Comparison of ENCODE assay signal across 1 cellular context in the genomic region with DNA sequence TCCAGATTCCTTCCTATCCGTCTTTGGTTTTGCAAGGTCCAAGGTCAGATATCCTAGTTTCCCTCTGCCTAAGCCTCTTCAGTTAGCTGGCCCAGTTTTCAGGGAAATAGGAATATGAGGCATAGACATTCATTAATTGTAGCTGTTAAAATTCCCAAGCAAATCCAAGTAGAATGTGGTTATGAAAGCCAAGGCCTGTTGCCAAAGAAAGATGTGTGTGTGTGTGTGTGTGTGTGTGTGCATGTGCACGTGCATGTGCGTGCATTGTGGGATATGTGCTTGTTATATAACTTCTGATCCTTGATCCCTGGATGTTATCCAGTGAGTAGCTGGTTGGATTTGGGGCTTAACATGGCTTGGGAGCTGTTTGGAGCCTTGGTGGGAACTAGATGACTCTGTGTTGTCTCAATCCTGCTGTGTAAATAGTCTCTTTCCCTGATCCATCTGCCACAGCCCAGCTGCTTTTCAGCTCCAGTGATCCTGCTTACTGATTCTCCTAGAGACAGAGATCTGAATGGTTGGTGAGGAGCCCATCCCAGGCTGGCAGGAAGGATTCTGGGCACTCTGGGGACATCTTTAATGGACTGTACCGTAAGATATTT.
TF ChIP-seq lines count a peak whose summit lies in the region.

No MANE protein-coding gene starts in this region.

TF ChIP-seq in HepG2, 621 proteins besides CTCF, POLR2A, EP300 and RAD21 (continued from another document and continues in another):
- peak; percentile 78; the same call in 1 of the 2 replicates for TF ChIP-seq ZSCAN21 (CRISPR knock-in tag; IDR thresholded peaks at IDR 0.05; ENCODE audit: borderline replicate concordance)
- TF ChIP-seq, protein P1, sequence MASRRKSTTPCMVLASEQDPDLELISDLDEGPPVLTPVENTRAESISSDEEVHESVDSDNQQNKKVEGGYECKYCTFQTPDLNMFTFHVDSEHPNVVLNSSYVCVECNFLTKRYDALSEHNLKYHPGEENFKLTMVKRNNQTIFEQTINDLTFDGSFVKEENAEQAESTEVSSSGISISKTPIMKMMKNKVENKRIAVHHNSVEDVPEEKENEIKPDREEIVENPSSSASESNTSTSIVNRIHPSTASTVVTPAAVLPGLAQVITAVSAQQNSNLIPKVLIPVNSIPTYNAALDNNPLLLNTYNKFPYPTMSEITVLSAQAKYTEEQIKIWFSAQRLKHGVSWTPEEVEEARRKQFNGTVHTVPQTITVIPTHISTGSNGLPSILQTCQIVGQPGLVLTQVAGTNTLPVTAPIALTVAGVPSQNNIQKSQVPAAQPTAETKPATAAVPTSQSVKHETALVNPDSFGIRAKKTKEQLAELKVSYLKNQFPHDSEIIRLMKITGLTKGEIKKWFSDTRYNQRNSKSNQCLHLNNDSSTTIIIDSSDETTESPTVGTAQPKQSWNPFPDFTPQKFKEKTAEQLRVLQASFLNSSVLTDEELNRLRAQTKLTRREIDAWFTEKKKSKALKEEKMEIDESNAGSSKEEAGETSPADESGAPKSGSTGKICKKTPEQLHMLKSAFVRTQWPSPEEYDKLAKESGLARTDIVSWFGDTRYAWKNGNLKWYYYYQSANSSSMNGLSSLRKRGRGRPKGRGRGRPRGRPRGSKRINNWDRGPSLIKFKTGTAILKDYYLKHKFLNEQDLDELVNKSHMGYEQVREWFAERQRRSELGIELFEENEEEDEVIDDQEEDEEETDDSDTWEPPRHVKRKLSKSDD (CRISPR knock-in tag; IDR thresholded peaks at IDR 0.05; ENCODE audit: low read depth) = 0 out of 2 replicates have a peak, but pooled peaks have one; percentile 63
- TF ChIP-seq, protein P2, sequence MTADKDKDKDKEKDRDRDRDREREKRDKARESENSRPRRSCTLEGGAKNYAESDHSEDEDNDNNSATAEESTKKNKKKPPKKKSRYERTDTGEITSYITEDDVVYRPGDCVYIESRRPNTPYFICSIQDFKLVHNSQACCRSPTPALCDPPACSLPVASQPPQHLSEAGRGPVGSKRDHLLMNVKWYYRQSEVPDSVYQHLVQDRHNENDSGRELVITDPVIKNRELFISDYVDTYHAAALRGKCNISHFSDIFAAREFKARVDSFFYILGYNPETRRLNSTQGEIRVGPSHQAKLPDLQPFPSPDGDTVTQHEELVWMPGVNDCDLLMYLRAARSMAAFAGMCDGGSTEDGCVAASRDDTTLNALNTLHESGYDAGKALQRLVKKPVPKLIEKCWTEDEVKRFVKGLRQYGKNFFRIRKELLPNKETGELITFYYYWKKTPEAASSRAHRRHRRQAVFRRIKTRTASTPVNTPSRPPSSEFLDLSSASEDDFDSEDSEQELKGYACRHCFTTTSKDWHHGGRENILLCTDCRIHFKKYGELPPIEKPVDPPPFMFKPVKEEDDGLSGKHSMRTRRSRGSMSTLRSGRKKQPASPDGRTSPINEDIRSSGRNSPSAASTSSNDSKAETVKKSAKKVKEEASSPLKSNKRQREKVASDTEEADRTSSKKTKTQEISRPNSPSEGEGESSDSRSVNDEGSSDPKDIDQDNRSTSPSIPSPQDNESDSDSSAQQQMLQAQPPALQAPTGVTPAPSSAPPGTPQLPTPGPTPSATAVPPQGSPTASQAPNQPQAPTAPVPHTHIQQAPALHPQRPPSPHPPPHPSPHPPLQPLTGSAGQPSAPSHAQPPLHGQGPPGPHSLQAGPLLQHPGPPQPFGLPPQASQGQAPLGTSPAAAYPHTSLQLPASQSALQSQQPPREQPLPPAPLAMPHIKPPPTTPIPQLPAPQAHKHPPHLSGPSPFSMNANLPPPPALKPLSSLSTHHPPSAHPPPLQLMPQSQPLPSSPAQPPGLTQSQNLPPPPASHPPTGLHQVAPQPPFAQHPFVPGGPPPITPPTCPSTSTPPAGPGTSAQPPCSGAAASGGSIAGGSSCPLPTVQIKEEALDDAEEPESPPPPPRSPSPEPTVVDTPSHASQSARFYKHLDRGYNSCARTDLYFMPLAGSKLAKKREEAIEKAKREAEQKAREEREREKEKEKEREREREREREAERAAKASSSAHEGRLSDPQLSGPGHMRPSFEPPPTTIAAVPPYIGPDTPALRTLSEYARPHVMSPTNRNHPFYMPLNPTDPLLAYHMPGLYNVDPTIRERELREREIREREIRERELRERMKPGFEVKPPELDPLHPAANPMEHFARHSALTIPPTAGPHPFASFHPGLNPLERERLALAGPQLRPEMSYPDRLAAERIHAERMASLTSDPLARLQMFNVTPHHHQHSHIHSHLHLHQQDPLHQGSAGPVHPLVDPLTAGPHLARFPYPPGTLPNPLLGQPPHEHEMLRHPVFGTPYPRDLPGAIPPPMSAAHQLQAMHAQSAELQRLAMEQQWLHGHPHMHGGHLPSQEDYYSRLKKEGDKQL (CRISPR knock-in tag; IDR thresholded peaks at IDR 0.05; ENCODE audit: low read depth) = 0 out of 2 replicates have a peak, but pooled peaks have one; percentile 67
- TF ChIP-seq, protein P3, sequence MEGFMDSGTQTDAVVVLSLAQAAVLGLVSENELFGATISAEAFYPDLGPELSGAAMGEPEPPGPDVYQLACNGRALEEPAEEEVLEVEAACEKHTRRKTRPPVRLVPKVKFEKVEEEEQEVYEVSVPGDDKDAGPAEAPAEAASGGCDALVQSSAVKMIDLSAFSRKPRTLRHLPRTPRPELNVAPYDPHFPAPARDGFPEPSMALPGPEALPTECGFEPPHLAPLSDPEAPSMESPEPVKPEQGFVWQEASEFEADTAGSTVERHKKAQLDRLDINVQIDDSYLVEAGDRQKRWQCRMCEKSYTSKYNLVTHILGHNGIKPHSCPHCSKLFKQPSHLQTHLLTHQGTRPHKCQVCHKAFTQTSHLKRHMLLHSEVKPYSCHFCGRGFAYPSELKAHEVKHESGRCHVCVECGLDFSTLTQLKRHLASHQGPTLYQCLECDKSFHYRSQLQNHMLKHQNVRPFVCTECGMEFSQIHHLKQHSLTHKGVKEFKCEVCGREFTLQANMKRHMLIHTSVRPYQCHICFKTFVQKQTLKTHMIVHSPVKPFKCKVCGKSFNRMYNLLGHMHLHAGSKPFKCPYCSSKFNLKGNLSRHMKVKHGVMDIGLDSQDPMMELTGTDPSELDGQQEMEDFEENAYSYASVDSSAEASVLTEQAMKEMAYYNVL (CRISPR knock-in tag; IDR thresholded peaks at IDR 0.05; ENCODE audit: borderline replicate concordance) = peak; percentile 72
- TF ChIP-seq, protein P4, sequence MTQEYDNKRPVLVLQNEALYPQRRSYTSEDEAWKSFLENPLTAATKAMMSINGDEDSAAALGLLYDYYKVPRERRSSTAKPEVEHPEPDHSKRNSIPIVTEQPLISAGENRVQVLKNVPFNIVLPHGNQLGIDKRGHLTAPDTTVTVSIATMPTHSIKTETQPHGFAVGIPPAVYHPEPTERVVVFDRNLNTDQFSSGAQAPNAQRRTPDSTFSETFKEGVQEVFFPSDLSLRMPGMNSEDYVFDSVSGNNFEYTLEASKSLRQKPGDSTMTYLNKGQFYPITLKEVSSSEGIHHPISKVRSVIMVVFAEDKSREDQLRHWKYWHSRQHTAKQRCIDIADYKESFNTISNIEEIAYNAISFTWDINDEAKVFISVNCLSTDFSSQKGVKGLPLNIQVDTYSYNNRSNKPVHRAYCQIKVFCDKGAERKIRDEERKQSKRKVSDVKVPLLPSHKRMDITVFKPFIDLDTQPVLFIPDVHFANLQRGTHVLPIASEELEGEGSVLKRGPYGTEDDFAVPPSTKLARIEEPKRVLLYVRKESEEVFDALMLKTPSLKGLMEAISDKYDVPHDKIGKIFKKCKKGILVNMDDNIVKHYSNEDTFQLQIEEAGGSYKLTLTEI (CRISPR knock-in tag; conservative IDR thresholded peaks at IDR 0.05) = no peak
- TF ChIP-seq ZNF292 (CRISPR knock-in tag; IDR thresholded peaks at IDR 0.05; ENCODE audit: borderline replicate concordance, low read depth) = peak; percentile 70
- TF ChIP-seq SRSF9 (IDR thresholded peaks at IDR 0.05; ENCODE audit: borderline replicate concordance, insufficient read depth, low read depth, low read length, poor library complexity, severe bottlenecking) = no peak
- TF ChIP-seq TCF12 (IDR thresholded peaks at IDR 0.05) = no peak
- peak; percentile 67; the same call in 1 of the 2 replicates for TF ChIP-seq TCF12 (CRISPR knock-in tag; IDR thresholded peaks at IDR 0.05)
- peak; percentile 83 for TF ChIP-seq ZNF317 (CRISPR knock-in tag; IDR thresholded peaks at IDR 0.05)
- TF ChIP-seq KAT2B (IDR thresholded peaks at IDR 0.05; ENCODE audit: borderline replicate concordance, low read depth, low read length) = no peak
- TF ChIP-seq GATA4 (IDR thresholded peaks at IDR 0.05; ENCODE audit: borderline replicate concordance, low read depth) = no peak
- TF ChIP-seq SIN3B (IDR thresholded peaks at IDR 0.05; ENCODE audit: low read length) = no peak
- TF ChIP-seq ZNF569 (CRISPR knock-in tag; IDR thresholded peaks at IDR 0.05; ENCODE audit: borderline replicate concordance) = no peak
- TF ChIP-seq TFAP4 (IDR thresholded peaks at IDR 0.05; ENCODE audit: borderline replicate concordance, low read depth) = peak; percentile 86; the same call in 1 of the 2 replicates
- peak; percentile 24; the same call in 1 of the 2 replicates for TF ChIP-seq ZNF281 (CRISPR knock-in tag; IDR thresholded peaks at IDR 0.05; ENCODE audit: borderline replicate concordance)
- TF ChIP-seq RBAK (CRISPR knock-in tag; IDR thresholded peaks at IDR 0.05) = no peak
- peak; percentile 49; the same call in 1 of the 2 replicates for TF ChIP-seq ZBTB7A (CRISPR knock-in tag; IDR thresholded peaks at IDR 0.05)
- TF ChIP-seq ZNF564 (CRISPR knock-in tag; IDR thresholded peaks at IDR 0.05) = peak; percentile 30; the same call in 1 of the 2 replicates
- TF ChIP-seq PHF21A (CRISPR knock-in tag; IDR thresholded peaks at IDR 0.05) = peak; percentile 93
- peak; percentile 65; the same call in 1 of the 2 replicates for TF ChIP-seq SNAPC2 (CRISPR knock-in tag; IDR thresholded peaks at IDR 0.05)
- TF ChIP-seq, protein P5, sequence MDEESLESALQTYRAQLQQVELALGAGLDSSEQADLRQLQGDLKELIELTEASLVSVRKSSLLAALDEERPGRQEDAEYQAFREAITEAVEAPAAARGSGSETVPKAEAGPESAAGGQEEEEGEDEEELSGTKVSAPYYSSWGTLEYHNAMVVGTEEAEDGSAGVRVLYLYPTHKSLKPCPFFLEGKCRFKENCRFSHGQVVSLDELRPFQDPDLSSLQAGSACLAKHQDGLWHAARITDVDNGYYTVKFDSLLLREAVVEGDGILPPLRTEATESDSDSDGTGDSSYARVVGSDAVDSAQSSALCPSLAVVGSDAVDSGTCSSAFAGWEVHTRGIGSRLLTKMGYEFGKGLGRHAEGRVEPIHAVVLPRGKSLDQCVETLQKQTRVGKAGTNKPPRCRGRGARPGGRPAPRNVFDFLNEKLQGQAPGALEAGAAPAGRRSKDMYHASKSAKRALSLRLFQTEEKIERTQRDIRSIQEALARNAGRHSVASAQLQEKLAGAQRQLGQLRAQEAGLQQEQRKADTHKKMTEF (CRISPR knock-in tag; IDR thresholded peaks at IDR 0.05) = peak; percentile 82
- peak; percentile 68; the same call in 1 of the 2 replicates for TF ChIP-seq ZBED4 (CRISPR knock-in tag; IDR thresholded peaks at IDR 0.05; ENCODE audit: borderline replicate concordance)
- TF ChIP-seq CREB1 (IDR thresholded peaks at IDR 0.05) = no peak
- TF ChIP-seq CREB1 (CRISPR knock-in tag; IDR thresholded peaks at IDR 0.05) = peak; percentile 54; the same call in 1 of the 2 replicates
- TF ChIP-seq KAT7 (CRISPR knock-in tag; IDR thresholded peaks at IDR 0.05; ENCODE audit: borderline replicate concordance) = peak; percentile 65; the same call in 1 of the 2 replicates
- no peak for TF ChIP-seq PCBP1 (IDR thresholded peaks at IDR 0.05; ENCODE audit: borderline replicate concordance, low read depth, low read length)
- TF ChIP-seq ZNF350 (CRISPR knock-in tag; IDR thresholded peaks at IDR 0.05; ENCODE audit: borderline replicate concordance, low read depth) = peak; percentile 17; the same call in 1 of the 2 replicates
- 0 out of 2 replicates have a peak, but pooled peaks have one; percentile 40 for TF ChIP-seq ZNF562 (CRISPR knock-in tag; IDR thresholded peaks at IDR 0.05; ENCODE audit: borderline replicate concordance)
- TF ChIP-seq ZNF367 (CRISPR knock-in tag; IDR thresholded peaks at IDR 0.05; ENCODE audit: borderline replicate concordance) = no peak
